In the genomic region with DNA sequence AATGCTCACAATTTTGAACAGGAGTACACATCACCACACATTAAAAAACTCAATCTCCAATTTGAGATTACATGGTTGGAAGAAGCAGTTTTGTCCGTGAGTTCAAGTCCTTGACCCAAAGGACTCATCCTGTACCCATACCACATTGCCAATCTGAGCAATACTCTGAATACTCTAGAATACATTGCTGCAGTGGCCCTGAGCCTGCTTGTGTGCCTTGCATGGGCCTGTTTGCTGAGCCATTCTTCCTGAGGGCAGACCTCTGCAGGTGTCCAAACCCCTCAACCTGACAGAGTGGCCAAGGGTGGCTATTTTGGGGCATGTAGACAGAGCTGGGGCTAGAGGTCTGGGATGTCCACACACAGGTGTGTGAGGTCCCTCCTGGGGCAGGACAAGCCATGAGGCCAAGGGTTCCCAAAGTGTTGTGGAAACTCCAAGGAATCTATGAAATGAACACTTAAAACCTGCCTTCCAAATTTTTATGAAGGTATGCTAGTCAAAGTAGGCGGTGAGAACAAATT, we compare ENCODE assay signal across 24 cellular contexts. TPM values are rescaled to one million over a fixed set of nuclear protein-coding genes. Genes with fewer than 3 reads are reported as not detected.
DNase-seq lines count a peak whose midpoint lies in the region; ATAC-seq and TF ChIP-seq lines count a peak whose summit lies in the region.
"Had no signal": no experiment of that assay in that cellular context is flagged by ENCODE, and none has a peak within 500 bp of the region (broad histone marks: within the 10 kb centered on the region; RNA-seq: fewer than 3 reads in every experiment).

No MANE protein-coding gene starts in this region.

- no peak overlapping the region for H3K4me2 ChIP-seq in GM23338

- no peak overlapping the region for H3K27ac ChIP-seq in GM23338 (ENCODE audit: low read depth)
- H3K27ac ChIP-seq: HL-60 had no signal

- ATAC-seq in GM23338 (no peak), left lobe of liver (peak; percentile 82), GM18519 (IDR thresholded peaks at IDR 0.05; ENCODE audit: low FRiP score, unreplicated experiment) (no peak), esophagus mucosa (no peak), GM19467 (IDR thresholded peaks at IDR 0.05; ENCODE audit: unreplicated experiment) (no peak)
- ATAC-seq: Panc1 had no signal

- H2AFZ ChIP-seq in GM23338 = peak overlapping the region; percentile 69

- no peaks in the 10 kb centered on the region for H3K36me3 ChIP-seq in GM23338 (ENCODE audit: insufficient read depth)

- H3F3A ChIP-seq in GM23338 (replicated peaks; ENCODE audit: low read depth) = no peaks in the 10 kb centered on the region

- DNase-seq in GM23338 (ENCODE audit: low spot score) = no peak
- DNase-seq in RPMI8226 = peak; percentile 17
- DNase-seq in left lobe of liver (ENCODE audit: low spot score) = no peak
- DNase-seq in progenitor cell of endocrine pancreas (ENCODE audit: low spot score, unreplicated experiment) = no peak
- DNase-seq in NCI-H1048 (lab: John Stamatoyannopoulos, UW) = no peak
- DNase-seq: CD4-positive, CD25-positive, alpha-beta regulatory T cell; COR-L47; DMS 273 treated with DMSO at 0.1 percent for 48 hours; GDM1; HCEC 1CT; KG1; NCI-H1092 treated with DMSO at 0.1 percent for 48 hours; NCI-H146; NCI-H2029 treated with DMSO at 0.1 percent for 48 hours; NCI-H226; NCI-H524; NCI-H82 had no signal

- H4K20me1 ChIP-seq in GM23338 (replicated peaks; ENCODE audit: insufficient read depth) = no peaks in the 10 kb centered on the region

- no peak overlapping the region; the same call in 1 of the 2 replicates for H3K4me3 ChIP-seq in GM23338

- H3K79me2 ChIP-seq in GM23338 (replicated peaks; ENCODE audit: insufficient read depth) = no peaks in the 10 kb centered on the region

- H3K36me3 Mint-ChIP-seq in GM23338 (ENCODE audit: low read depth) = peaks cover 6% of the 10 kb centered on the region; the same call in 1 of the 3 replicates
- H3K36me3 Mint-ChIP-seq in progenitor cell of endocrine pancreas (ENCODE audit: insufficient read depth) = no peaks in the 10 kb centered on the region
- H3K36me3 Mint-ChIP-seq: CD4-positive, CD25-positive, alpha-beta regulatory T cell had no signal

- TF ChIP-seq CTCF in GM23338 (conservative IDR thresholded peaks at IDR 0.05; ENCODE audit: low read depth in 2 of 2) (no peak), progenitor cell of endocrine pancreas (IDR thresholded peaks at IDR 0.05; ENCODE audit: unreplicated experiment) (no peak)

- no peaks in the 10 kb centered on the region for H3K27me3 ChIP-seq in GM23338 (ENCODE audit: insufficient read depth)

- H3K27me3 Mint-ChIP-seq in GM23338 (ENCODE audit: insufficient read depth, low read depth, poor library complexity) = no peaks in the 10 kb centered on the region
- no peaks in the 10 kb centered on the region for H3K27me3 Mint-ChIP-seq in progenitor cell of endocrine pancreas
- H3K27me3 Mint-ChIP-seq: CD4-positive, CD25-positive, alpha-beta regulatory T cell had no signal

- 0 out of 2 replicates have a peak, but pooled peaks cover 4% of the 10 kb centered on the region for H3K9me2 ChIP-seq in GM23338 (ENCODE audit: insufficient read depth)

- peaks cover 3% of the 10 kb centered on the region; the same call in 1 of the 2 replicates for H3K4me1 ChIP-seq in GM23338 (ENCODE audit: insufficient read depth)

- H3K4me3 Mint-ChIP-seq in GM23338 (no peak overlapping the region), progenitor cell of endocrine pancreas (ENCODE audit: low read depth) (peak overlapping the region; percentile 53)
- H3K4me3 Mint-ChIP-seq: CD4-positive, CD25-positive, alpha-beta regulatory T cell had no signal

- H3K4me1 Mint-ChIP-seq in GM23338 (no peaks in the 10 kb centered on the region; the same call in 2 of the 3 replicates), progenitor cell of endocrine pancreas (ENCODE audit: low read depth) (no peaks in the 10 kb centered on the region)
- H3K4me1 Mint-ChIP-seq: CD4-positive, CD25-positive, alpha-beta regulatory T cell had no signal

- H3K9me3 Mint-ChIP-seq in GM23338 = peaks cover 2% of the 10 kb centered on the region; the same call in 1 of the 3 replicates
- H3K9me3 Mint-ChIP-seq in progenitor cell of endocrine pancreas (ENCODE audit: low read depth) = no peaks in the 10 kb centered on the region

- H3K27ac Mint-ChIP-seq in GM23338 (no peak overlapping the region), progenitor cell of endocrine pancreas (no peak overlapping the region)
- H3K27ac Mint-ChIP-seq: CD4-positive, CD25-positive, alpha-beta regulatory T cell had no signal

TF ChIP-seq in GM23338, 12 proteins besides CTCF, POLR2A, EP300 and RAD21 (continues in another document):
- TF ChIP-seq, protein P1, sequence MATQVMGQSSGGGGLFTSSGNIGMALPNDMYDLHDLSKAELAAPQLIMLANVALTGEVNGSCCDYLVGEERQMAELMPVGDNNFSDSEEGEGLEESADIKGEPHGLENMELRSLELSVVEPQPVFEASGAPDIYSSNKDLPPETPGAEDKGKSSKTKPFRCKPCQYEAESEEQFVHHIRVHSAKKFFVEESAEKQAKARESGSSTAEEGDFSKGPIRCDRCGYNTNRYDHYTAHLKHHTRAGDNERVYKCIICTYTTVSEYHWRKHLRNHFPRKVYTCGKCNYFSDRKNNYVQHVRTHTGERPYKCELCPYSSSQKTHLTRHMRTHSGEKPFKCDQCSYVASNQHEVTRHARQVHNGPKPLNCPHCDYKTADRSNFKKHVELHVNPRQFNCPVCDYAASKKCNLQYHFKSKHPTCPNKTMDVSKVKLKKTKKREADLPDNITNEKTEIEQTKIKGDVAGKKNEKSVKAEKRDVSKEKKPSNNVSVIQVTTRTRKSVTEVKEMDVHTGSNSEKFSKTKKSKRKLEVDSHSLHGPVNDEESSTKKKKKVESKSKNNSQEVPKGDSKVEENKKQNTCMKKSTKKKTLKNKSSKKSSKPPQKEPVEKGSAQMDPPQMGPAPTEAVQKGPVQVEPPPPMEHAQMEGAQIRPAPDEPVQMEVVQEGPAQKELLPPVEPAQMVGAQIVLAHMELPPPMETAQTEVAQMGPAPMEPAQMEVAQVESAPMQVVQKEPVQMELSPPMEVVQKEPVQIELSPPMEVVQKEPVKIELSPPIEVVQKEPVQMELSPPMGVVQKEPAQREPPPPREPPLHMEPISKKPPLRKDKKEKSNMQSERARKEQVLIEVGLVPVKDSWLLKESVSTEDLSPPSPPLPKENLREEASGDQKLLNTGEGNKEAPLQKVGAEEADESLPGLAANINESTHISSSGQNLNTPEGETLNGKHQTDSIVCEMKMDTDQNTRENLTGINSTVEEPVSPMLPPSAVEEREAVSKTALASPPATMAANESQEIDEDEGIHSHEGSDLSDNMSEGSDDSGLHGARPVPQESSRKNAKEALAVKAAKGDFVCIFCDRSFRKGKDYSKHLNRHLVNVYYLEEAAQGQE (IDR thresholded peaks at IDR 0.05; ENCODE audit: unreplicated experiment) = no peak

RNA-seq across cellular contexts. Expression of a gene that starts 15.5 kb away (rescaled TPM):
- 0.42 and 3.9 TPM in 2 replicates for total RNA-seq in GM23338 (2014; rRNA removed; shearing (Covaris generic))
- polyA plus RNA-seq in GM23338 (2016; fragmentation: Nextera tagmentation; extraction: Ambion mirVana) = 0.55 and 0.56 TPM in 2 replicates
- total RNA-seq in left lobe of liver (33.0 TPM), progenitor cell of endocrine pancreas (0.19 and 0.27 TPM in 2 replicates), esophagus mucosa (0.08 TPM)
- total RNA-seq: A673; CD4-positive, CD25-positive, alpha-beta regulatory T cell had no signal
- polyA plus RNA-seq: BJ; CD4-positive, CD25-positive, alpha-beta regulatory T cell had no signal
